Comparison of ENCODE assay signal across 8 cellular contexts in genomic region chr12:89384050-89384749, GRCh38. TPM values are rescaled to one million over a fixed set of nuclear protein-coding genes. Genes with fewer than 3 reads are reported as not detected.
A peak's percentile ranks its signal among the peaks of the same experiment; 100 is the strongest.
DNase-seq lines count a peak whose midpoint lies in the region; ATAC-seq, FAIRE-seq and TF ChIP-seq lines count a peak whose summit lies in the region.

No MANE protein-coding gene starts in this region.

- no peaks in the 10 kb centered on the region for H3K27me3 ChIP-seq in ectodermal cell (ENCODE audit: control insufficient read depth, insufficient read depth, low read length, poor library complexity, severe bottlenecking)

- H3K4me3 ChIP-seq in AG10803 (ENCODE audit: low read length) (peak overlapping the region; percentile 34), ectodermal cell (ENCODE audit: insufficient read depth, low read depth, low read length) (no peak overlapping the region)

- no peak for TF ChIP-seq CTCF in AG10803 (conservative IDR thresholded peaks at IDR 0.05; ENCODE audit: low read length)

- peak; percentile 98 for DNase-seq in AG10803 (ENCODE audit: low read depth)
- DNase-seq in NCI-H146 treated with DMSO at 0.1 percent for 48 hours (lab: John Stamatoyannopoulos, UW; ENCODE audit: unreplicated experiment): peak; percentile 77
- peak; percentile 39 for DNase-seq in mucosa of gallbladder (ENCODE audit: low spot score)
- DNase-seq in frontal cortex (ENCODE audit: low spot score in 2 of 2): no peak
- DNase-seq in NCI-H187 (lab: John Stamatoyannopoulos, UW): no peak

- peaks cover 40% of the 10 kb centered on the region for H3K4me1 ChIP-seq in ectodermal cell (ENCODE audit: control insufficient read depth, insufficient read depth, low read length)

- ATAC-seq in HG03457 (IDR thresholded peaks at IDR 0.05; ENCODE audit: unreplicated experiment) (no peak), GM21367 (IDR thresholded peaks at IDR 0.05; ENCODE audit: unreplicated experiment) (no peak)

- no peaks in the 10 kb centered on the region for H3K36me3 ChIP-seq in ectodermal cell (ENCODE audit: control insufficient read depth, insufficient read depth, low read length)

- peak overlapping the region; percentile 33 for H3K27ac ChIP-seq in ectodermal cell (ENCODE audit: insufficient read depth, low read depth, low read length, poor library complexity, severe bottlenecking)

- WGBS in ectodermal cell, 2 experiments: 34 to 37% methylated on average over 8 of the region's 8 CpGs

- no peaks in the 10 kb centered on the region for H3K9me3 ChIP-seq in ectodermal cell (ENCODE audit: control insufficient read depth, low read length)

- no peak for FAIRE-seq in frontal cortex (lab: Jason Lieb, UNC)

RNA-seq across cellular contexts. Expression of gene DUSP6, which starts 31.9 kb away (rescaled TPM):
- 19.8 TPM for polyA plus RNA-seq in ectodermal cell (2013, experiment 1 of 4)
- polyA plus RNA-seq in ectodermal cell (2013, experiment 2 of 4): 12.0 TPM
- 19.8 TPM for polyA plus RNA-seq in ectodermal cell (2013, experiment 3 of 4)
- 11.8 TPM for polyA plus RNA-seq in ectodermal cell (2013, experiment 4 of 4)
- total RNA-seq in mucosa of gallbladder (155 TPM), frontal cortex (38.3 TPM)

Comparison
In these comparisons a context has a peak if more than half of its experiments do, and no peak if none do; other contexts are left out.
1. DNase-seq: peak in AG10803 (single experiment), NCI-H146 treated with DMSO at 0.1 percent for 48 hours (single experiment) and mucosa of gallbladder (single experiment); none in frontal cortex (0 of 2) and NCI-H187 (0 of 2).